8 cellular contexts compared by ENCODE assay signal in genomic region chr6:32196682-32197616, GRCh38. TPM values are rescaled to one million over a fixed set of nuclear protein-coding genes. Genes with fewer than 3 reads are reported as not detected.
DNase-seq lines count a peak whose midpoint lies in the region; ATAC-seq and TF ChIP-seq lines count a peak whose summit lies in the region.

No MANE protein-coding gene starts in this region.

- intact Hi-C loops in activated T-helper 1 cell treated with anti-CD3 and anti-CD28 coated beads, Interleukin-12 subunit alpha, Interleukin-12 subunit beta, Interleukin-2, Interleukin-4 antibody, amounts not matched to agents 30 ng/mL and 10 ng/mL and 1 ng/mL, durations not matched to agents 14 hours and 24 hours and 36 hours (cut with micrococcal nuclease), result loop anchor here (5.0 kb wide), 3 partner anchors 60 to 1195 kb away; partner anchors contain the start of genes KIFC1, NELFE and SKIC2
- intact Hi-C loops in left ventricle myocardium inferior (cut with micrococcal nuclease), result no loop called here

- peak overlapping the region; percentile 96 for H3K4me3 Mint-ChIP-seq in T-helper 2 cell treated with Interferon-gamma antibody and Interleukin-4, amounts not matched to agents 5 μg/mL and 100 μg/mL, for 36 hours
- peak overlapping the region; percentile 97 for H3K4me3 Mint-ChIP-seq in activated T-helper 1 cell treated with anti-CD3 and anti-CD28 coated beads, Interleukin-12 subunit alpha, Interleukin-12 subunit beta, Interleukin-2, Interleukin-4 antibody, amounts not matched to agents 30 ng/mL and 10 ng/mL and 1 ng/mL, durations not matched to agents 14 hours and 24 hours and 36 hours

- no peaks in the 10 kb centered on the region for H3K9me3 ChIP-seq in left ventricle myocardium inferior (replicated peaks)

- H3K4me1 ChIP-seq in left ventricle myocardium inferior, result peaks cover 46% of the 10 kb centered on the region

- peaks cover 8% of the 10 kb centered on the region for H3K27me3 ChIP-seq in left ventricle myocardium inferior (ENCODE audit: low read depth)

- DNase-seq in T-helper 2 cell treated with Interferon-gamma antibody and Interleukin-4, amounts not matched to agents 5 μg/mL and 100 μg/mL, for 36 hours (ENCODE audit: low spot score), result no peak
- DNase-seq in T-helper 2 cell, result no peak
- DNase-seq in activated T-helper 1 cell treated with anti-CD3 and anti-CD28 coated beads, Interleukin-12 subunit alpha, Interleukin-12 subunit beta, Interleukin-2, Interleukin-4 antibody, amounts not matched to agents 30 ng/mL and 10 ng/mL and 1 ng/mL, durations not matched to agents 14 hours and 24 hours and 36 hours (ENCODE audit: low spot score), result no peak
- DNase-seq in left ventricle myocardium inferior, result peak; percentile 55
- DNase-seq in retina, result peak; percentile 77
- DNase-seq in NCI-H774 (lab: John Stamatoyannopoulos, UW), result no peak
- DNase-seq in GM19240 (ENCODE audit: insufficient read length, low spot score), result no peak

- peak overlapping the region; percentile 74 for H3K4me3 ChIP-seq in left ventricle myocardium inferior

- H3K36me3 ChIP-seq in left ventricle myocardium inferior, result peaks cover 3% of the 10 kb centered on the region

- peak overlapping the region; percentile 99 for H3K27ac Mint-ChIP-seq in T-helper 2 cell treated with Interferon-gamma antibody and Interleukin-4, amounts not matched to agents 5 μg/mL and 100 μg/mL, for 36 hours
- peak overlapping the region; percentile 98 for H3K27ac Mint-ChIP-seq in activated T-helper 1 cell treated with anti-CD3 and anti-CD28 coated beads, Interleukin-12 subunit alpha, Interleukin-12 subunit beta, Interleukin-2, Interleukin-4 antibody, amounts not matched to agents 30 ng/mL and 10 ng/mL and 1 ng/mL, durations not matched to agents 14 hours and 24 hours and 36 hours

- peak overlapping the region; percentile 99 for H3K27ac ChIP-seq in left ventricle myocardium inferior (replicated peaks)

- no peaks in the 10 kb centered on the region for H3K27me3 Mint-ChIP-seq in T-helper 2 cell treated with Interferon-gamma antibody and Interleukin-4, amounts not matched to agents 5 μg/mL and 100 μg/mL, for 36 hours (ENCODE audit: low read depth)
- H3K27me3 Mint-ChIP-seq in activated T-helper 1 cell treated with anti-CD3 and anti-CD28 coated beads, Interleukin-12 subunit alpha, Interleukin-12 subunit beta, Interleukin-2, Interleukin-4 antibody, amounts not matched to agents 30 ng/mL and 10 ng/mL and 1 ng/mL, durations not matched to agents 14 hours and 24 hours and 36 hours (ENCODE audit: insufficient read depth), result peaks cover 5% of the 10 kb centered on the region

- TF ChIP-seq CTCF in left ventricle myocardium inferior (IDR thresholded peaks at IDR 0.05; ENCODE audit: borderline replicate concordance), result no peak

- H3K9me3 Mint-ChIP-seq in T-helper 2 cell treated with Interferon-gamma antibody and Interleukin-4, amounts not matched to agents 5 μg/mL and 100 μg/mL, for 36 hours, result no peaks in the 10 kb centered on the region
- H3K9me3 Mint-ChIP-seq in activated T-helper 1 cell treated with anti-CD3 and anti-CD28 coated beads, Interleukin-12 subunit alpha, Interleukin-12 subunit beta, Interleukin-2, Interleukin-4 antibody, amounts not matched to agents 30 ng/mL and 10 ng/mL and 1 ng/mL, durations not matched to agents 14 hours and 24 hours and 36 hours, result no peaks in the 10 kb centered on the region

- H3K4me1 Mint-ChIP-seq in T-helper 2 cell treated with Interferon-gamma antibody and Interleukin-4, amounts not matched to agents 5 μg/mL and 100 μg/mL, for 36 hours (ENCODE audit: low read depth), result peaks cover 27% of the 10 kb centered on the region
- H3K4me1 Mint-ChIP-seq in activated T-helper 1 cell treated with anti-CD3 and anti-CD28 coated beads, Interleukin-12 subunit alpha, Interleukin-12 subunit beta, Interleukin-2, Interleukin-4 antibody, amounts not matched to agents 30 ng/mL and 10 ng/mL and 1 ng/mL, durations not matched to agents 14 hours and 24 hours and 36 hours (ENCODE audit: low read depth), result peaks cover 39% of the 10 kb centered on the region

- ATAC-seq in GM18861 (IDR thresholded peaks at IDR 0.05; ENCODE audit: unreplicated experiment), result no peak

- H3K36me3 Mint-ChIP-seq in T-helper 2 cell treated with Interferon-gamma antibody and Interleukin-4, amounts not matched to agents 5 μg/mL and 100 μg/mL, for 36 hours (ENCODE audit: low read depth), result peaks cover 9% of the 10 kb centered on the region
- H3K36me3 Mint-ChIP-seq in activated T-helper 1 cell treated with anti-CD3 and anti-CD28 coated beads, Interleukin-12 subunit alpha, Interleukin-12 subunit beta, Interleukin-2, Interleukin-4 antibody, amounts not matched to agents 30 ng/mL and 10 ng/mL and 1 ng/mL, durations not matched to agents 14 hours and 24 hours and 36 hours (ENCODE audit: low read depth), result no peaks in the 10 kb centered on the region

RNA-seq across cellular contexts. Expression of gene GPSM3, which starts 4.5 kb away (rescaled TPM):
- total RNA-seq in activated T-helper 1 cell treated with anti-CD3 and anti-CD28 coated beads, Interleukin-12 subunit alpha, Interleukin-12 subunit beta, Interleukin-2, Interleukin-4 antibody, amounts not matched to agents 30 ng/mL and 10 ng/mL and 1 ng/mL, durations not matched to agents 14 hours and 24 hours and 36 hours, result 82.5 and 84.7 TPM in 2 replicates
- total RNA-seq in left ventricle myocardium inferior, result 5.0 TPM

RNA-seq across cellular contexts. Expression of gene PBX2, which starts 6.9 kb away (rescaled TPM):
- total RNA-seq in activated T-helper 1 cell treated with anti-CD3 and anti-CD28 coated beads, Interleukin-12 subunit alpha, Interleukin-12 subunit beta, Interleukin-2, Interleukin-4 antibody, amounts not matched to agents 30 ng/mL and 10 ng/mL and 1 ng/mL, durations not matched to agents 14 hours and 24 hours and 36 hours, result 91.9 and 94.0 TPM in 2 replicates
- 36.5 TPM for total RNA-seq in left ventricle myocardium inferior

RNA-seq across cellular contexts. Expression of gene AGER, which starts 12.9 kb away (rescaled TPM):
- total RNA-seq in activated T-helper 1 cell treated with anti-CD3 and anti-CD28 coated beads, Interleukin-12 subunit alpha, Interleukin-12 subunit beta, Interleukin-2, Interleukin-4 antibody, amounts not matched to agents 30 ng/mL and 10 ng/mL and 1 ng/mL, durations not matched to agents 14 hours and 24 hours and 36 hours, result 19.6 and 20.2 TPM in 2 replicates
- total RNA-seq in left ventricle myocardium inferior, result 1.8 TPM

RNA-seq across cellular contexts. Expression of gene RNF5, which starts 18.7 kb away (rescaled TPM):
- 58.1 and 60.4 TPM in 2 replicates for total RNA-seq in activated T-helper 1 cell treated with anti-CD3 and anti-CD28 coated beads, Interleukin-12 subunit alpha, Interleukin-12 subunit beta, Interleukin-2, Interleukin-4 antibody, amounts not matched to agents 30 ng/mL and 10 ng/mL and 1 ng/mL, durations not matched to agents 14 hours and 24 hours and 36 hours
- total RNA-seq in left ventricle myocardium inferior, result 76.0 TPM

RNA-seq across cellular contexts. Expression of gene AGPAT1, which starts 21.1 kb away (rescaled TPM):
- 34.5 and 35.6 TPM in 2 replicates for total RNA-seq in activated T-helper 1 cell treated with anti-CD3 and anti-CD28 coated beads, Interleukin-12 subunit alpha, Interleukin-12 subunit beta, Interleukin-2, Interleukin-4 antibody, amounts not matched to agents 30 ng/mL and 10 ng/mL and 1 ng/mL, durations not matched to agents 14 hours and 24 hours and 36 hours
- total RNA-seq in left ventricle myocardium inferior, result 43.0 TPM

Comparison
In these comparisons a context has a peak if more than half of its experiments do, and no peak if none do; other contexts are left out.
1. DNase-seq: peak in left ventricle myocardium inferior (single experiment) and retina (single experiment); none in T-helper 2 cell treated with Interferon-gamma antibody and Interleukin-4, amounts not matched to agents 5 μg/mL and 100 μg/mL, for 36 hours (single experiment), T-helper 2 cell (0 of 5), activated T-helper 1 cell treated with anti-CD3 and anti-CD28 coated beads, Interleukin-12 subunit alpha, Interleukin-12 subunit beta, Interleukin-2, Interleukin-4 antibody, amounts not matched to agents 30 ng/mL and 10 ng/mL and 1 ng/mL, durations not matched to agents 14 hours and 24 hours and 36 hours (single experiment), NCI-H774 (single experiment) and GM19240 (single experiment).
2. RNA of gene GPSM3, which starts 4.5 kb away (total RNA-seq): 82.5 to 84.7 TPM in activated T-helper 1 cell treated with anti-CD3 and anti-CD28 coated beads, Interleukin-12 subunit alpha, Interleukin-12 subunit beta, Interleukin-2, Interleukin-4 antibody, amounts not matched to agents 30 ng/mL and 10 ng/mL and 1 ng/mL, durations not matched to agents 14 hours and 24 hours and 36 hours; 5.0 TPM in left ventricle myocardium inferior (single experiment); every median in the first group is over 10 times any median in the second.